In the genomic region with DNA sequence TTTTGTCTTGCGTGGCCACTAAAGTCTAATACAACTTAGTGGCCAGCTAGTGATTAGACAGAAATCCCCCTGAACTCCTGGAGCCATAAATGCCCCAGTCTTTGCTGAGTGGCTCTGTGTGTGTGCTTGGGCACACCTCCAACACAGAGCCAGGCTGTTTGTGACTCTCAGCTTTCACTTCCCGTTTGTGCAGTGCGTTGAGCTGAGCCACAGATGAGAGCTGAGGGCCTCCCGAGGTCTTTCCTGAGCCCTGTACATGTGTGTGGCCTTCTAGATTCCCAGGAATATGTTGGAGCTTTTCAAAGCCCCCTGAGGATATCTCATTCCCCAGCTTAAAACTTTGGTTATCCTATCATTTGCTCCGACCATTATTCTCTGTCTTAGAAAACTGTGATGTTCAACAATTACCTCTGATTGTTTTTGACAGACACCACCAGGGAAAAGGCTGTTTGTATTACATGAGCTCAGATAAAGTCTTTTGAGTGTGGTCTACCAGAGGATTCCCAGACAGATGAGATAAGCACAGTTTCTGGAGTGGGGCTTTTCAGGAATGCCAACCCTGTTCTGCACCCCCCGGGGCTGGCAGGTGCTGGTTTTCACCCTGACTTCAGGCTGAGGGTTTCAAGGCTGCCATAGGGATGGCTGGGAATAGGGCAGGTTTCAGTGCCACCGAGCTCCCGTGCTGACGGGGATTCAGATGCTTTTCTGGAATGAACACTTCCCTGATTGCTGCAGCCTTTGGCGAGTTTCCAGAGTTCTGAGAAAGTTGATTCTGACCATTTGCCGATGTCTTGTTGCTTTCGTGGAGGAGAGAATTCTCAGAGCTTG, we compare ENCODE assay signal across 14 cellular contexts. TPM values are rescaled to one million over a fixed set of nuclear protein-coding genes. Genes with fewer than 3 reads are reported as not detected.
A peak's percentile ranks its signal among the peaks of the same experiment; 100 is the strongest.
DNase-seq lines count a peak whose midpoint lies in the region; ATAC-seq, FAIRE-seq and TF ChIP-seq lines count a peak whose summit lies in the region.
"Had no signal": no experiment of that assay in that cellular context is flagged by ENCODE, and none has a peak within 500 bp of the region (broad histone marks: within the 10 kb centered on the region; RNA-seq: fewer than 3 reads in every experiment).

No MANE protein-coding gene starts in this region.

- FAIRE-seq in HTR-8/SVneo (lab: Jason Lieb, UNC), result no peak

- H3K79me1 ChIP-seq in IMR-90 (ENCODE audit: low read depth in 1 of 2, low read length in 2 of 2), result peaks cover 6 to 12% of the 10 kb centered on the region in 2 experiments; a peak in 3 of 4 replicates

- H3K27me3 ChIP-seq in IMR-90 (ENCODE audit: control insufficient read depth, insufficient read depth, low read length), result no peaks in the 10 kb centered on the region
- no peaks in the 10 kb centered on the region for H3K27me3 ChIP-seq in lung (ENCODE audit: control insufficient read depth, insufficient read depth)

- H3K4me1 Mint-ChIP-seq in T-helper 17 cell, result peaks cover 5% of the 10 kb centered on the region
- peaks cover 6% of the 10 kb centered on the region for H3K4me1 Mint-ChIP-seq in activated T-helper 17 cell treated with anti-CD3 and anti-CD28 coated beads, Interleukin-2, amount 50 U/mL, for 72 hours
- H3K4me1 Mint-ChIP-seq: mesothelial cell of epicardium had no signal

- no peak overlapping the region for H4K8ac ChIP-seq in IMR-90 (ENCODE audit: low read depth in 2 of 2, low read length in 2 of 2)

- H3K36me3 Mint-ChIP-seq in T-helper 17 cell (ENCODE audit: low read depth), result peaks cover 23% of the 10 kb centered on the region
- H3K36me3 Mint-ChIP-seq in activated T-helper 17 cell treated with anti-CD3 and anti-CD28 coated beads, Interleukin-2, amount 50 U/mL, for 72 hours (ENCODE audit: low read depth), result peaks cover 84% of the 10 kb centered on the region

- ATAC-seq in IMR-90 (ENCODE audit: low read depth) (peak; percentile 46), lung (ENCODE audit: insufficient read depth, low FRiP score) (peak; percentile 62), T-helper 17 cell (no peak)
- no peak for ATAC-seq in activated T-helper 17 cell treated with anti-CD3 and anti-CD28 coated beads, Interleukin-2, amount 50 U/mL, for 72 hours (replicated peaks)

- H3K4me1 ChIP-seq in IMR-90 (ENCODE audit: control insufficient read depth, insufficient read depth, low read length) (no peaks in the 10 kb centered on the region), lung (ENCODE audit: control insufficient read depth in 2 of 2, insufficient read depth in 2 of 2, low read length in 2 of 2) (peaks cover 0 to 3% of the 10 kb centered on the region in 2 donors)

- H3K23ac ChIP-seq in IMR-90 (ENCODE audit: low read depth, low read length), result no peak overlapping the region

- H2BK15ac ChIP-seq in IMR-90 (ENCODE audit: low read depth, low read length), result no peak overlapping the region

- no TSS peak for BruUV-seq in IMR-90 (replicated peaks; lab: Mats Ljungman, UMichigan)

- H3K56ac ChIP-seq in IMR-90 (ENCODE audit: extremely low read depth, insufficient read depth, low read length), result no peak overlapping the region

- no peak overlapping the region for H4K5ac ChIP-seq in IMR-90 (ENCODE audit: low read depth, low read length)

- no peak overlapping the region for H3K14ac ChIP-seq in IMR-90 (replicated peaks; ENCODE audit: low read depth, low read length)

- WGBS in IMR-90 (ENCODE audit: extremely low coverage in 2 of 2, insufficient read length in 1 of 2), 2 experiments, result 55% methylated on average over 4 of the region's 12 CpGs; no CpG with 5 or more reads in 1 of the 2 experiments
- WGBS in lung, 2 donors, result 53 to 69% methylated on average over 12 of the region's 12 CpGs

- intact Hi-C loops in IMR-90 (cut with micrococcal nuclease), result no loop called here

- no peaks in the 10 kb centered on the region; the same call in 1 of the 2 replicates for H3K9me1 ChIP-seq in IMR-90 (ENCODE audit: insufficient read depth, low read length)

- peak; percentile 58 for DNase-seq in GF-D8 (lab: John Stamatoyannopoulos, UW)
- peak; percentile 36 for DNase-seq in IMR-90
- no peak for DNase-seq in lung (ENCODE audit: low spot score)
- no peak for DNase-seq in T-helper 17 cell
- no peak for DNase-seq in D341Med (ENCODE audit: low spot score)
- no peak for DNase-seq in HTR-8/SVneo (ENCODE audit: insufficient read length, low spot score)
- DNase-seq: activated CD4-positive, alpha-beta T cell treated with anti-CD3 and anti-CD28 coated beads, Interleukin-2, amount 50 U/mL, for 4 hours; CD4-positive, CD25-positive, alpha-beta regulatory T cell; foreskin melanocyte; NCI-H774 had no signal

- H3K9me3 Mint-ChIP-seq in activated T-helper 17 cell treated with anti-CD3 and anti-CD28 coated beads, Interleukin-2, amount 50 U/mL, for 72 hours, result peaks cover 9% of the 10 kb centered on the region

- no peak overlapping the region for H3K18ac ChIP-seq in IMR-90 (ENCODE audit: low read depth, low read length)

- H3K27ac Mint-ChIP-seq in T-helper 17 cell, result no peak overlapping the region
- no peak overlapping the region for H3K27ac Mint-ChIP-seq in activated T-helper 17 cell treated with anti-CD3 and anti-CD28 coated beads, Interleukin-2, amount 50 U/mL, for 72 hours
- H3K27ac Mint-ChIP-seq: CD4-positive, CD25-positive, alpha-beta regulatory T cell; mesothelial cell of epicardium had no signal

- no peak overlapping the region for H2BK20ac ChIP-seq in IMR-90 (ENCODE audit: low read depth, low read length)

- no peak for TF ChIP-seq RAD21 in IMR-90 (IDR thresholded peaks at IDR 0.05; ENCODE audit: low read length)

- H4K20me1 ChIP-seq in IMR-90 (ENCODE audit: insufficient read depth, low read length), result no peaks in the 10 kb centered on the region

- no peak overlapping the region for H4K91ac ChIP-seq in IMR-90 (ENCODE audit: insufficient read depth, low read depth, low read length)

- no peak overlapping the region for H2AFZ ChIP-seq in IMR-90 (replicated peaks; ENCODE audit: low read length, poor library complexity)

- H3K4me3 ChIP-seq in IMR-90 (ENCODE audit: insufficient read depth, low read depth, low read length) (no peak overlapping the region), lung (no peak overlapping the region)

- H3K4me2 ChIP-seq in IMR-90 (ENCODE audit: low read depth, low read length), result no peak overlapping the region

- H3K4ac ChIP-seq in IMR-90 (ENCODE audit: low read depth, low read length), result no peak overlapping the region

- no peak overlapping the region for H2BK5ac ChIP-seq in IMR-90 (ENCODE audit: low read depth, low read length, poor library complexity, severe bottlenecking)

- no peak for TF ChIP-seq POLR2A in IMR-90 (IDR thresholded peaks at IDR 0.05; ENCODE audit: low read depth, low read length)

- H3K9ac ChIP-seq in IMR-90 (ENCODE audit: low read depth, low read length), result no peak overlapping the region

- CTCF ChIA-PET in IMR-90 (lab: Yijun Ruan, JAX), result no interaction called here

- no peak overlapping the region for H2AK9ac ChIP-seq in IMR-90 (replicated peaks; ENCODE audit: low read depth, low read length, poor library complexity)

- POLR2A ChIA-PET in IMR-90 (lab: Charles Lee; ENCODE audit: unreplicated experiment), result no interaction called here

- in situ Hi-C loops in IMR-90 (cut with MboI; ENCODE audit: low sequenced_read_pairs), result loop anchor here (25.0 kb wide), 1 partner anchor 735 kb away; no protein-coding TSS in a partner anchor

- H3K4me3 Mint-ChIP-seq in T-helper 17 cell, result no peak overlapping the region
- no peak overlapping the region for H3K4me3 Mint-ChIP-seq in activated T-helper 17 cell treated with anti-CD3 and anti-CD28 coated beads, Interleukin-2, amount 50 U/mL, for 72 hours
- H3K4me3 Mint-ChIP-seq: CD4-positive, CD25-positive, alpha-beta regulatory T cell; mesothelial cell of epicardium had no signal

- H3K36me3 ChIP-seq in IMR-90 (ENCODE audit: control insufficient read depth, insufficient read depth, low read length) (peaks cover 45% of the 10 kb centered on the region), lung (ENCODE audit: control insufficient read depth in 2 of 2, insufficient read depth in 2 of 2, low read length in 2 of 2) (peaks cover 19 to 44% of the 10 kb centered on the region in 2 donors)

- dilution Hi-C loops in IMR-90 (cut with HindIII; ENCODE audit: low sequenced_read_pairs, unreplicated experiment), result no loop called here

- no peak overlapping the region for H2BK120ac ChIP-seq in IMR-90 (ENCODE audit: low read depth, low read length)

- H2AK5ac ChIP-seq in IMR-90 (ENCODE audit: low read depth, low read length), result no peak overlapping the region

- no peaks in the 10 kb centered on the region for H3K27me3 Mint-ChIP-seq in T-helper 17 cell
- no peaks in the 10 kb centered on the region for H3K27me3 Mint-ChIP-seq in activated T-helper 17 cell treated with anti-CD3 and anti-CD28 coated beads, Interleukin-2, amount 50 U/mL, for 72 hours

- H3K27ac ChIP-seq in IMR-90 (ENCODE audit: insufficient read depth, low read length) (no peak overlapping the region), VCaP (peak overlapping the region; percentile 53), lung (ENCODE audit: low read depth in 1 of 2, low read length in 1 of 2) (no peak overlapping the region)

- H3K9me3 ChIP-seq in IMR-90 (ENCODE audit: control insufficient read depth, insufficient read depth, low read length) (peaks cover 11% of the 10 kb centered on the region), lung (ENCODE audit: control insufficient read depth in 2 of 2, insufficient read depth in 1 of 2, low read length in 1 of 2) (peaks cover 0 to 7% of the 10 kb centered on the region in 2 donors), T-helper 17 cell (ENCODE audit: control insufficient read depth, low read length, poor library complexity, severe bottlenecking) (peaks cover 7% of the 10 kb centered on the region)

- TF ChIP-seq CTCF in IMR-90 (conservative IDR thresholded peaks at IDR 0.05; ENCODE audit: low read depth, low read length) (no peak), VCaP (conservative IDR thresholded peaks at IDR 0.05) (no peak), lung (IDR thresholded peaks at IDR 0.05; ENCODE audit: control extremely low read depth, extremely low read depth) (no peak)

RNA-seq across cellular contexts. Expression of a gene that starts 23.8 kb away (rescaled TPM):
- total RNA-seq in IMR-90 (2012; rRNA removed) (3.9 and 4.5 TPM in 2 replicates), lung (10 to 100 TPM; 19.8 to 21.0 TPM), T-helper 17 cell (10 to 100 TPM; 27.5 to 28.4 TPM)
- polyA plus RNA-seq in IMR-90 (2012; rRNA removed) (11.1 and 11.3 TPM in 2 replicates), lung (10 to 100 TPM; 12.4 to 15.3 TPM)
- polyA plus RNA-seq in IMR-90 (2012; cell fraction: cytosol; rRNA removed), result 4.8 and 8.3 TPM in 2 replicates
- polyA plus RNA-seq in IMR-90 (2012; cell fraction: nucleus; rRNA removed; ENCODE audit: low replicate concordance), result 28.8 and 56.0 TPM in 2 replicates
- 10 to 100 TPM; 27.2 to 38.3 TPM for total RNA-seq in activated T-helper 17 cell treated with anti-CD3 and anti-CD28 coated beads, Interleukin-2, amount 50 U/mL, for 72 hours

RNA-seq across cellular contexts. Expression of a gene that starts 23.9 kb away (rescaled TPM):
- total RNA-seq in IMR-90 (2012; rRNA removed), result 19.2 and 21.7 TPM in 2 replicates
- 26.3 and 29.6 TPM in 2 replicates for polyA plus RNA-seq in IMR-90 (2012; rRNA removed)
- polyA plus RNA-seq in IMR-90 (2012; cell fraction: cytosol; rRNA removed), result 36.4 and 38.7 TPM in 2 replicates
- 16.0 and 26.8 TPM in 2 replicates for polyA plus RNA-seq in IMR-90 (2012; cell fraction: nucleus; rRNA removed; ENCODE audit: low replicate concordance)
- 10 to 100 TPM; 27.0 to 46.2 TPM for total RNA-seq in lung
- polyA plus RNA-seq in lung, result 100 to 1,000 TPM in 1 of 2 donors, 10 to 100 TPM in 1; 70.4 to 101 TPM
- total RNA-seq in T-helper 17 cell, result 10 to 100 TPM; 34.4 to 37.2 TPM
- 10 to 100 TPM; 43.4 to 96.4 TPM for total RNA-seq in activated T-helper 17 cell treated with anti-CD3 and anti-CD28 coated beads, Interleukin-2, amount 50 U/mL, for 72 hours

RNA-seq across cellular contexts. Expression of a gene that starts 53.3 kb away (rescaled TPM):
- total RNA-seq in IMR-90 (2012; rRNA removed), result not detected in 2 replicates
- not detected in 2 replicates for polyA plus RNA-seq in IMR-90 (2012; rRNA removed)
- polyA plus RNA-seq in IMR-90 (2012; cell fraction: cytosol; rRNA removed), result not detected in 2 replicates
- polyA plus RNA-seq in IMR-90 (2012; cell fraction: nucleus; rRNA removed; ENCODE audit: low replicate concordance), result not detected in 2 replicates
- not detected for total RNA-seq in lung
- not detected for polyA plus RNA-seq in lung
- not detected for total RNA-seq in T-helper 17 cell
- not detected for total RNA-seq in activated T-helper 17 cell treated with anti-CD3 and anti-CD28 coated beads, Interleukin-2, amount 50 U/mL, for 72 hours
- total RNA-seq: CD4-positive, CD25-positive, alpha-beta regulatory T cell; mesothelial cell of epicardium; subcutaneous adipose tissue had no signal

Comparison
In these comparisons a context has a peak if more than half of its experiments do, and no peak if none do; other contexts are left out.
1. DNase-seq: peak in GF-D8 (single experiment) and IMR-90 (single experiment); none in lung (single experiment), T-helper 17 cell (0 of 3), D341Med (single experiment) and HTR-8/SVneo (single experiment).
2. ATAC-seq: peak in IMR-90 (single experiment) and lung (single experiment); none in T-helper 17 cell (single experiment) and activated T-helper 17 cell treated with anti-CD3 and anti-CD28 coated beads, Interleukin-2, amount 50 U/mL, for 72 hours (single experiment).